ENCODE assay signal across 1 cellular context in genomic region chr5:169521366-169521983, GRCh38.
TF ChIP-seq lines count a peak whose summit lies in the region.

No MANE protein-coding gene starts in this region.

TF ChIP-seq in GM12891, 5 proteins besides CTCF, POLR2A, EP300 and RAD21 (continued from another document):
- no peak for TF ChIP-seq POU2F2 (IDR thresholded peaks at IDR 0.05; ENCODE audit: low read depth, low read length)
- no peak for TF ChIP-seq PAX5 (IDR thresholded peaks at IDR 0.05; ENCODE audit: insufficient read depth, low read length, severe bottlenecking)
- TF ChIP-seq SPI1 (IDR thresholded peaks at IDR 0.05; ENCODE audit: low read depth, low read length) = no peak
- no peak for TF ChIP-seq POLR2AphosphoS5 (IDR thresholded peaks at IDR 0.05; ENCODE audit: low read depth, low read length)
TF ChIP-seq in GM12891: peak in this region for 0.
